Comparison of ENCODE assay signal across 13 cellular contexts in the genomic region with DNA sequence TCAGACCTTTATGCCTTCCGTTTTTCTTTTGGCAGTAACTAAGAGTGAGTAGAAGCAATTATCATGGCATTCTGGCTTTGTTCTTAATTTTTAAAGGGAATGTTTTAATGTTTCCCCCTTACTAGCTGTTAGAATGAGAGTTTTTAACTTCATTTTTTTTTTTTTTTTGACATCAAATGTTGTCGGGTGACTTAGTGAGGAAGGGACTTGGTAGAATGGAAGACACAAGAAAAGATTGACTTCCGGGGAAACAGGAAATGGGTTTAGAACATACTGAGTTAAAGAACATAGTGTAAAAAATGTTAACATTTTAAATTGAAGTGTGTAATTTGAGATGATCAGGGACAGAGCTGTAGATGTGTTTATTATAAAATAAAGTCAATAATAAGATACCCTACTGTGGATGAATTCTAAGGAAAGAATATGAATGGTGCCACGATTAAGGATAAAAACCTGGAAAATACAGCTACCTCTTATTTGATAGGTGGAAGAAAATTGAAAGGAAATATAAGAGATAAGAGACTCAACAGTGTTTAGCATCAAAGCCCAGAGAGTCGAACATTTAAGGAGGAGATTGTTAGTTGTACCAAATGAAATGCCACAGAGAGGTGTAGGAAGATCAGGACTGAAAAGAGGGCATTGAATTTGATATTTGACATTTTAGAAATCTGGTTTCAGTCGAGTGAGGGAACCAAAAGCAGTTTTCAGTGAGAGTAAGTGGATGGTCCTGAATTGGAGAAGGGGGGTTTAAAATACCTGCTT. TPM values are rescaled to one million over a fixed set of nuclear protein-coding genes. Genes with fewer than 3 reads are reported as not detected.
A peak's percentile ranks its signal among the peaks of the same experiment; 100 is the strongest.
DNase-seq lines count a peak whose midpoint lies in the region; ATAC-seq lines count a peak whose summit lies in the region.
"Had no signal": no experiment of that assay in that cellular context is flagged by ENCODE, and none has a peak within 500 bp of the region (broad histone marks: within the 10 kb centered on the region; RNA-seq: fewer than 3 reads in every experiment).

No MANE protein-coding gene starts in this region.

- peaks cover 5 to 33% of the 10 kb centered on the region in 2 donors for H3K36me3 Mint-ChIP-seq in activated T-cell treated with anti-CD3 and anti-CD28 coated beads, Interleukin-2, amount 50 U/mL, for 72 hours (ENCODE audit: insufficient read depth in 2 of 2)
- peaks cover 20% of the 10 kb centered on the region for H3K36me3 Mint-ChIP-seq in T-cell

- peaks cover 75% of the 10 kb centered on the region for H3K4me1 Mint-ChIP-seq in activated T-cell treated with anti-CD3 and anti-CD28 coated beads, Interleukin-2, amount 50 U/mL, for 72 hours (ENCODE audit: low read depth)
- H3K4me1 Mint-ChIP-seq in T-cell, result peaks cover 75 to 79% (median 79%) of the 10 kb centered on the region in 3 donors
- peaks cover 73% of the 10 kb centered on the region for H3K4me1 Mint-ChIP-seq in stimulated activated naive CD8-positive, alpha-beta T cell treated with anti-CD3 and anti-CD28 coated beads, Interleukin-15, amount 100 ng/mL, for 72 hours

- H3K27ac Mint-ChIP-seq in activated T-cell treated with anti-CD3 and anti-CD28 coated beads, Interleukin-2, amount 50 U/mL, for 72 hours, result peak overlapping the region; percentile 100
- H3K27ac Mint-ChIP-seq in T-cell, result peak overlapping the region; percentile 91 to 96
- H3K27ac Mint-ChIP-seq in stimulated activated naive CD8-positive, alpha-beta T cell treated with anti-CD3 and anti-CD28 coated beads, Interleukin-15, amount 100 ng/mL, for 72 hours, result peak overlapping the region; percentile 97 to 98
- H3K27ac Mint-ChIP-seq: activated B cell treated with CpG ODN at 0.5 μM for 24 hours had no signal

- no peak for DNase-seq in activated T-cell treated with anti-CD3 and anti-CD28 coated beads, Interleukin-2, amount 50 U/mL, for 72 hours
- no peak for DNase-seq in activated T-cell treated with anti-CD3 and anti-CD28 coated beads, Interleukin-2, amount 50 U/mL, for 1 hour
- DNase-seq in T-cell (peak in 1 of 34 experiments; percentile 1), medulla oblongata (ENCODE audit: extremely low spot score) (no peak)
- DNase-seq in central memory CD4-positive, alpha-beta T cell, result peak; percentile 44
- DNase-seq in stimulated activated naive CD8-positive, alpha-beta T cell treated with anti-CD3 and anti-CD28 coated beads, Interleukin-15, amount 100 ng/mL, for 72 hours, result no peak
- DNase-seq: activated B cell treated with CpG ODN at 0.5 μM for 24 hours, colonic mucosa, foreskin melanocyte, NCI-H1694, stomach had no signal

- H3K27me3 Mint-ChIP-seq in activated T-cell treated with anti-CD3 and anti-CD28 coated beads, Interleukin-2, amount 50 U/mL, for 72 hours (ENCODE audit: low read depth), result no peaks in the 10 kb centered on the region
- H3K27me3 Mint-ChIP-seq in T-cell, result no peaks in the 10 kb centered on the region
- H3K27me3 Mint-ChIP-seq in stimulated activated naive CD8-positive, alpha-beta T cell treated with anti-CD3 and anti-CD28 coated beads, Interleukin-15, amount 100 ng/mL, for 72 hours, result no peaks in the 10 kb centered on the region
- H3K27me3 Mint-ChIP-seq: activated B cell treated with CpG ODN at 0.5 μM for 24 hours had no signal

- POLR2A ChIA-PET in T-cell (lab: Charles Lee), result interaction anchor here (0.6 to 1.3 kb wide), 8 partner anchors 7 to 63 kb away, joined by 3 to 10 read pairs (median 4); a partner anchor contains a TSS

- CTCF ChIA-PET in T-cell (lab: Charles Lee), result interaction anchor here in 1 of 2 donors (0.5 to 1.7 kb wide), 4 partner anchors 8 to 32 kb away, joined by 4 to 10 read pairs (median 9); a partner anchor contains a TSS

- peak; percentile 52 to 53 for ATAC-seq in activated T-cell treated with anti-CD3 and anti-CD28 coated beads, Interleukin-2, amount 50 U/mL, for 72 hours (replicated peaks in 1 of 2)
- ATAC-seq in T-cell (replicated peaks in 1 of 4) (peak; percentile 87 to 94 (median 90)), GM18517 (IDR thresholded peaks at IDR 0.05; ENCODE audit: unreplicated experiment) (no peak), GM18520 (IDR thresholded peaks at IDR 0.05; ENCODE audit: unreplicated experiment) (no peak)
- no peak for ATAC-seq in stimulated activated naive CD8-positive, alpha-beta T cell treated with anti-CD3 and anti-CD28 coated beads, Interleukin-15, amount 100 ng/mL, for 72 hours

- H3K9me3 Mint-ChIP-seq in activated T-cell treated with anti-CD3 and anti-CD28 coated beads, Interleukin-2, amount 50 U/mL, for 72 hours, result peaks cover 2% of the 10 kb centered on the region in 2 donors
- H3K9me3 Mint-ChIP-seq in T-cell, result peaks cover 0 to 8% (median 0%) of the 10 kb centered on the region in 3 donors
- peaks cover 0 to 6% of the 10 kb centered on the region in 2 donors for H3K9me3 Mint-ChIP-seq in stimulated activated naive CD8-positive, alpha-beta T cell treated with anti-CD3 and anti-CD28 coated beads, Interleukin-15, amount 100 ng/mL, for 72 hours
- H3K9me3 Mint-ChIP-seq: activated B cell treated with CpG ODN at 0.5 μM for 24 hours had no signal

- peak overlapping the region; percentile 82 to 95 for H3K4me3 Mint-ChIP-seq in activated T-cell treated with anti-CD3 and anti-CD28 coated beads, Interleukin-2, amount 50 U/mL, for 72 hours
- peak overlapping the region; percentile 67 to 81 (median 68) for H3K4me3 Mint-ChIP-seq in T-cell
- peak overlapping the region; percentile 64 to 84 for H3K4me3 Mint-ChIP-seq in stimulated activated naive CD8-positive, alpha-beta T cell treated with anti-CD3 and anti-CD28 coated beads, Interleukin-15, amount 100 ng/mL, for 72 hours
- H3K4me3 Mint-ChIP-seq: activated B cell treated with CpG ODN at 0.5 μM for 24 hours had no signal

RNA-seq across cellular contexts. Expression of a gene that starts 9.4 kb away (rescaled TPM):
- 10 to 100 TPM; 15.1 to 20.0 TPM for total RNA-seq in activated T-cell treated with anti-CD3 and anti-CD28 coated beads, Interleukin-2, amount 50 U/mL, for 72 hours
- 10 to 100 TPM; 14.9 to 34.5 (median 16.5) TPM for total RNA-seq in T-cell

Comparison
In these comparisons a context has a peak if more than half of its experiments do, and no peak if none do; other contexts are left out.
1. ATAC-seq: peak in activated T-cell treated with anti-CD3 and anti-CD28 coated beads, Interleukin-2, amount 50 U/mL, for 72 hours (2 of 2) and T-cell (4 of 4); none in stimulated activated naive CD8-positive, alpha-beta T cell treated with anti-CD3 and anti-CD28 coated beads, Interleukin-15, amount 100 ng/mL, for 72 hours (single experiment), GM18517 (single experiment) and GM18520 (single experiment).
2. Peak in every context shown above with its lines, with median percentiles within 50 percentile points of each other: H3K27ac Mint-ChIP-seq and H3K4me3 Mint-ChIP-seq.